ENCODE assay signal across 2 cellular contexts in genomic region chr17:10226930-10227695, GRCh38.
TF ChIP-seq lines count a peak whose summit lies in the region.

No MANE protein-coding gene starts in this region.

TF ChIP-seq in HCT116, 20 proteins besides CTCF, POLR2A, EP300 and RAD21:
- TF ChIP-seq SRF (IDR thresholded peaks at IDR 0.05; ENCODE audit: low read depth) (no peak), ZFX (IDR thresholded peaks at IDR 0.05) (no peak), ELF1 (IDR thresholded peaks at IDR 0.05; ENCODE audit: borderline replicate concordance, low read depth) (no peak), YY1 (IDR thresholded peaks at IDR 0.05; ENCODE audit: extremely low read depth, insufficient replicate concordance, low read depth, low read length) (no peak), SIN3A (IDR thresholded peaks at IDR 0.05; ENCODE audit: low read depth) (no peak), TCF7L2 (IDR thresholded peaks at IDR 0.05; ENCODE audit: borderline replicate concordance, extremely low read depth, insufficient read depth, insufficient read length) (no peak), POLR2AphosphoS5 (IDR thresholded peaks at IDR 0.05; ENCODE audit: low read depth, low read length) (no peak), REST (IDR thresholded peaks at IDR 0.05; ENCODE audit: low read depth) (no peak), SP1 (IDR thresholded peaks at IDR 0.05; ENCODE audit: low read depth) (no peak), EGR1 (IDR thresholded peaks at IDR 0.05; ENCODE audit: low read depth) (no peak), JUND (IDR thresholded peaks at IDR 0.05) (no peak), EZH2phosphoT487 (IDR thresholded peaks at IDR 0.05; ENCODE audit: borderline replicate concordance) (no peak), ZNF274 (IDR thresholded peaks at IDR 0.05; ENCODE audit: low read depth, low read length) (no peak), CEBPB (IDR thresholded peaks at IDR 0.05; ENCODE audit: low read depth) (no peak), FOSL1 (IDR thresholded peaks at IDR 0.05; ENCODE audit: low read depth) (no peak), EZH2 (IDR thresholded peaks at IDR 0.05) (no peak), ZBTB33 (IDR thresholded peaks at IDR 0.05; ENCODE audit: extremely low read depth, insufficient replicate concordance, low read length) (no peak), CBX3 (IDR thresholded peaks at IDR 0.05; ENCODE audit: low read depth) (no peak)
- TF ChIP-seq, protein P1, sequence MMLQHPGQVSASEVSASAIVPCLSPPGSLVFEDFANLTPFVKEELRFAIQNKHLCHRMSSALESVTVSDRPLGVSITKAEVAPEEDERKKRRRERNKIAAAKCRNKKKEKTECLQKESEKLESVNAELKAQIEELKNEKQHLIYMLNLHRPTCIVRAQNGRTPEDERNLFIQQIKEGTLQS (IDR thresholded peaks at IDR 0.05): no peak
- TF ChIP-seq, protein P2, sequence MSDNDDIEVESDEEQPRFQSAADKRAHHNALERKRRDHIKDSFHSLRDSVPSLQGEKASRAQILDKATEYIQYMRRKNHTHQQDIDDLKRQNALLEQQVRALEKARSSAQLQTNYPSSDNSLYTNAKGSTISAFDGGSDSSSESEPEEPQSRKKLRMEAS (IDR thresholded peaks at IDR 0.05): no peak

TF ChIP-seq in K562, 482 proteins besides CTCF, POLR2A, EP300 and RAD21:
- no peak for TF ChIP-seq MECOM (CRISPR knock-in tag; IDR thresholded peaks at IDR 0.05)
- no peak for TF ChIP-seq SMARCB1 (IDR thresholded peaks at IDR 0.05; ENCODE audit: insufficient read length, low read depth)
- TF ChIP-seq NCOA2 (IDR thresholded peaks at IDR 0.05; ENCODE audit: partially characterized antibody in 2 of 2): no peak
- no peak for TF ChIP-seq HNRNPL (IDR thresholded peaks at IDR 0.05; ENCODE audit: low read depth, low read length)
- TF ChIP-seq IRF9 (tag; IDR thresholded peaks at IDR 0.05): no peak
- TF ChIP-seq CHCHD3 (CRISPR knock-in tag; IDR thresholded peaks at IDR 0.05): no peak
- TF ChIP-seq ZNF778 (CRISPR knock-in tag; IDR thresholded peaks at IDR 0.05): no peak
- TF ChIP-seq ZBTB7A (IDR thresholded peaks at IDR 0.05; ENCODE audit: borderline replicate concordance, control insufficient read depth, low read depth, low read length): peak; percentile 69
- no peak for TF ChIP-seq RBM25 (IDR thresholded peaks at IDR 0.05; ENCODE audit: low read depth, low read length, severe bottlenecking)
- TF ChIP-seq HMBOX1 (IDR thresholded peaks at IDR 0.05): no peak
- no peak for TF ChIP-seq CREB1 (IDR thresholded peaks at IDR 0.05)
- TF ChIP-seq CREB1 (CRISPR knock-in tag; IDR thresholded peaks at IDR 0.05): no peak
- TF ChIP-seq SMC3 (conservative IDR thresholded peaks at IDR 0.05; ENCODE audit: insufficient read depth, low read depth, low read length): peak; percentile 27; the same call in 1 of the 2 replicates
- TF ChIP-seq, protein P3, sequence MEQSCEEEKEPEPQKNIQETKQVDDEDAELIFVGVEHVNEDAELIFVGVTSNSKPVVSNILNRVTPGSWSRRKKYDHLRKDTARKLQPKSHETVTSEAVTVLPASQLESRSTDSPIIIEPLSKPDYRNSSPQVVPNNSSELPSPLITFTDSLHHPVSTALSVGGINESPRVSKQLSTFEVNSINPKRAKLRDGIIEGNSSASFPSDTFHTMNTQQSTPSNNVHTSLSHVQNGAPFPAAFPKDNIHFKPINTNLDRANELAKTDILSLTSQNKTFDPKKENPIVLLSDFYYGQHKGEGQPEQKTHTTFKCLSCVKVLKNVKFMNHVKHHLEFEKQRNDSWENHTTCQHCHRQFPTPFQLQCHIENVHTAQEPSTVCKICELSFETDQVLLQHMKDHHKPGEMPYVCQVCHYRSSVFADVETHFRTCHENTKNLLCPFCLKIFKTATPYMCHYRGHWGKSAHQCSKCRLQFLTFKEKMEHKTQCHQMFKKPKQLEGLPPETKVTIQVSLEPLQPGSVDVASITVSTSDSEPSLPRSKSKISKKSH (CRISPR knock-in tag; IDR thresholded peaks at IDR 0.05): no peak
- no peak for TF ChIP-seq PYGO2 (tag; IDR thresholded peaks at IDR 0.05)
